ENCODE assay signal across 24 cellular contexts in the genomic region with DNA sequence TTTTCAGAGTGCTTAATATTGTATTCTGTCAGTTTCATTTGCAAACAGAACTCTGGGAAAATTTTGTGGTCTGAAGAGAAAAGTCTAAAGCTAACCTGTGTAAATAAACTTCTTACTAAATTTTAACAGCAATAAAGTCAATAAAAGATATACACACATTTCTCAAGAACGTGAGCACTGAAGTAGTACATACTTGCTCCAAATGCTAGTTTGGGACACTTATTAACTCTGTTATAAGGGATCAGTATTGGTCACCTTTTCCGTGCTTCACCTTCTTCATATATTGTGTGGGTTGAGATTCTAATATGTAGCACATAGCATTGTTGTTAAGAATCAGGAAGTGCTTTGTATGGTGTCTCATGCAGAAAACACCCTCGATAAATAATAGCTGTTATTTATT.
DNase-seq lines count a peak whose midpoint lies in the region; FAIRE-seq and TF ChIP-seq lines count a peak whose summit lies in the region.
"Had no signal": no experiment of that assay in that cellular context is flagged by ENCODE, and none has a peak within 500 bp of the region (broad histone marks: within the 10 kb centered on the region; RNA-seq: fewer than 3 reads in every experiment).

No MANE protein-coding gene starts in this region.

- H3K27ac ChIP-seq in SJCRH30 (no peak overlapping the region), kidney (ENCODE audit: low read depth in 2 of 2, low read length in 2 of 2) (no peak overlapping the region)
- H3K27ac ChIP-seq: 22Rv1, BLaER1, C4-2B, GM23248 had no signal

- DNase-seq in NCI-H510A treated with DMSO at 0.1 percent for 48 hours (lab: John Stamatoyannopoulos, UW) (peak; percentile 32), NCI-H510A (lab: John Stamatoyannopoulos, UW) (no peak), LNCaP clone FGC (ENCODE audit: low read depth) (no peak), kidney tubule cell (ENCODE audit: low spot score) (peak; percentile 50), GM19239 (ENCODE audit: insufficient read length, low spot score) (no peak), SJCRH30 (no peak), NCI-H1105 treated with DMSO at 0.1 percent for 48 hours (lab: John Stamatoyannopoulos, UW) (no peak), kidney (no peak)
- DNase-seq: Calu3; CD4-positive, alpha-beta T cell; CD8-positive, alpha-beta memory T cell; DMS153; DMS79 treated with DMSO at 0.1 percent for 48 hours; GF-D8; GM23248; H7; HCEC 1CT had no signal

- no peak overlapping the region for H3K9ac ChIP-seq in kidney (ENCODE audit: low read length in 2 of 2)
- H3K9ac ChIP-seq: BLaER1, GM23248 had no signal

- H3K36me3 ChIP-seq in SJCRH30: no peaks in the 10 kb centered on the region
- H3K36me3 ChIP-seq in kidney (ENCODE audit: control insufficient read depth in 1 of 2, insufficient read depth in 2 of 2, low read length in 2 of 2): no peaks in the 10 kb centered on the region
- H3K36me3 ChIP-seq: BLaER1 had no signal

- TF ChIP-seq CTCF in LNCaP clone FGC (IDR thresholded peaks at IDR 0.05; ENCODE audit: control insufficient read depth, extremely low read depth, insufficient read depth) (no peak), kidney (IDR thresholded peaks at IDR 0.05; ENCODE audit: borderline replicate concordance, extremely low read depth, insufficient read depth) (no peak)

- H3K9me3 ChIP-seq in SJCRH30 (replicated peaks) (no peaks in the 10 kb centered on the region), kidney (ENCODE audit: control insufficient read depth in 1 of 2, low read length in 2 of 2) (no peaks in the 10 kb centered on the region)
- H3K9me3 ChIP-seq: BLaER1 had no signal

- intact Hi-C loops in kidney (cut with DNase I): no loop called here

- H3K4me3 ChIP-seq in LNCaP clone FGC (ENCODE audit: low read depth, low read length) (peak overlapping the region; percentile 60), SJCRH30 (no peak overlapping the region), kidney (ENCODE audit: low read length in 2 of 2) (no peak overlapping the region)
- H3K4me3 ChIP-seq: BLaER1, GM23248 had no signal

- H3K4me1 ChIP-seq in SJCRH30: peaks cover 6% of the 10 kb centered on the region; the same call in 1 of the 2 replicates
- H3K4me1 ChIP-seq in kidney (ENCODE audit: control insufficient read depth in 1 of 2, insufficient read depth in 1 of 2, low read depth in 1 of 2, low read length in 2 of 2): no peaks in the 10 kb centered on the region
- H3K4me1 ChIP-seq: BLaER1 had no signal

- FAIRE-seq in GM19239 (lab: Jason Lieb, UNC) (no peak), kidney (lab: Jason Lieb, UNC) (no peak)
- FAIRE-seq: A204.1, GM12891, GM18507, H1 had no signal

- H3K27me3 ChIP-seq in SJCRH30: no peaks in the 10 kb centered on the region
- H3K27me3 ChIP-seq: BLaER1 had no signal

Comparison
In these comparisons a context has a peak if more than half of its experiments do, and no peak if none do; other contexts are left out.
1. DNase-seq: peak in NCI-H510A treated with DMSO at 0.1 percent for 48 hours (single experiment) and kidney tubule cell (single experiment); none in NCI-H510A (single experiment), LNCaP clone FGC (single experiment), GM19239 (single experiment), SJCRH30 (0 of 2), NCI-H1105 treated with DMSO at 0.1 percent for 48 hours (single experiment) and kidney (single experiment).